ENCODE assay signal across 11 cellular contexts in genomic region chr9:121218357-121219027, GRCh38.
"Had no signal": no experiment of that assay in that cellular context is flagged by ENCODE, and none has a peak within 500 bp of the region (broad histone marks: within the 10 kb centered on the region; RNA-seq: fewer than 3 reads in every experiment).

No MANE protein-coding gene starts in this region.

- H3K4me3 Mint-ChIP-seq: activated naive CD4-positive, alpha-beta T cell treated with anti-CD3 and anti-CD28 coated beads for 36 hours; naive B cell; stimulated activated effector memory CD8-positive, alpha-beta T cell treated with anti-CD3 and anti-CD28 coated beads, Interleukin-12 subunit alpha, Interleukin-12 subunit beta, amount 100 ng/mL, for 72 hours had no signal

- H3K27ac Mint-ChIP-seq: activated naive CD4-positive, alpha-beta T cell treated with anti-CD3 and anti-CD28 coated beads for 36 hours; activated T-helper 2 cell treated with anti-CD3 and anti-CD28 coated beads, Interferon-gamma antibody, Interleukin-2, Interleukin-4, amounts not matched to agents 10 μg/mL and 5 μg/mL and 100 μg/mL, durations not matched to agents 14 hours and 24 hours and 36 hours; naive B cell; stimulated activated effector memory CD8-positive, alpha-beta T cell treated with anti-CD3 and anti-CD28 coated beads, Interleukin-12 subunit alpha, Interleukin-12 subunit beta, amount 100 ng/mL, for 72 hours had no signal

- H3K36me3 ChIP-seq: ascending aorta, tibial nerve, uterus had no signal

- H3K4me3 ChIP-seq: ascending aorta, tibial nerve, uterus had no signal

- ATAC-seq: left lobe of liver had no signal

- DNase-seq: activated CD4-positive, CD25-positive, alpha-beta regulatory T cell treated with anti-CD3 and anti-CD28 coated beads, Interleukin-2, amount 50 U/mL, for 72 hours; activated naive CD4-positive, alpha-beta T cell treated with anti-CD3 and anti-CD28 coated beads for 36 hours; naive B cell; stimulated activated CD4-positive, alpha-beta T cell treated with anti-CD3 and anti-CD28 coated beads, Interleukin-12 subunit alpha, Interleukin-12 subunit beta, amount 100 ng/mL, for 4 hours; stimulated activated CD4-positive, alpha-beta T cell treated with anti-CD3 and anti-CD28 coated beads, Interleukin-2, amount 100 ng/mL, for 24 hours; uterus had no signal

- H3K27me3 Mint-ChIP-seq: naive B cell had no signal

- H3K4me1 ChIP-seq: ascending aorta, uterus had no signal

- H3K9me3 ChIP-seq: ascending aorta, tibial nerve, uterus had no signal

- H3K9me3 Mint-ChIP-seq: activated naive CD4-positive, alpha-beta T cell treated with anti-CD3 and anti-CD28 coated beads for 36 hours; activated T-helper 2 cell treated with anti-CD3 and anti-CD28 coated beads, Interferon-gamma antibody, Interleukin-2, Interleukin-4, amounts not matched to agents 10 μg/mL and 5 μg/mL and 100 μg/mL, durations not matched to agents 14 hours and 24 hours and 36 hours; naive B cell; stimulated activated effector memory CD8-positive, alpha-beta T cell treated with anti-CD3 and anti-CD28 coated beads, Interleukin-12 subunit alpha, Interleukin-12 subunit beta, amount 100 ng/mL, for 72 hours had no signal

- H3K27me3 ChIP-seq: ascending aorta, tibial nerve, uterus had no signal

- H3K27ac ChIP-seq: ascending aorta, tibial nerve, uterus had no signal
